In the genomic region with DNA sequence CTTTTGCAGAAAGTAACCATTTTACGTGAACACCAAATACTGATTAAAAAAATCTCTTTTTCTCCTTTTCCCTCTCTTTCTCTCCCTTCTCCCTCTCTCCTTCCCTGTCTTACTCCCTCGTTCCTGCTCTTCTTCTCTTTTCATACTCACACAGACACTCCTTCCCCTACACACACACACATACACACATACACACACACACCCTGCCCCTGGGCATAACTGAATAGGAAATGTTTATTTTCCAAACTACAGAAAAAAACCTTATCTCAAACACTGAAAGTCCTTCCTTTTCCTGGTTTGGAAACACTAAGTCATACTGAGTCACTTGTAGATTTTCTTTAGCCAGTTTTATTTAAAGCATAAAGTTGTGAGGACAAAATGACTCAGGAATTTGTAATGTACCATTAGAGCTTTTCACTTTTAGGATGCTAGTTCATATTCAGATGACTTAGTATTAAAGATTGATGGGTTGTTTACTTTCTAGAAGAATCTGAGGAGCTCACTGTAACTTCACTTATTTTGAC, we compare ENCODE assay signal across 9 cellular contexts.
DNase-seq lines count a peak whose midpoint lies in the region; ATAC-seq, FAIRE-seq and TF ChIP-seq lines count a peak whose summit lies in the region.
"Had no signal": no experiment of that assay in that cellular context is flagged by ENCODE, and none has a peak within 500 bp of the region (broad histone marks: within the 10 kb centered on the region; RNA-seq: fewer than 3 reads in every experiment).

No MANE protein-coding gene starts in this region.

- FAIRE-seq in pancreas (lab: Jason Lieb, UNC) = no peak
- FAIRE-seq: H1 had no signal

- no peaks in the 10 kb centered on the region for H3K27me3 ChIP-seq in esophagus squamous epithelium
- no peaks in the 10 kb centered on the region for H3K27me3 ChIP-seq in pancreas

- ATAC-seq in pancreas = peak; percentile 36 to 70 (median 62)
- no peak for ATAC-seq in GM19351 (IDR thresholded peaks at IDR 0.05; ENCODE audit: unreplicated experiment)

- H3K27ac ChIP-seq in esophagus squamous epithelium = peak overlapping the region; percentile 60 to 83 (median 81)
- peak overlapping the region in 2 of 4 donors; percentile 20 to 39 for H3K27ac ChIP-seq in pancreas

- intact Hi-C loops in esophagus squamous epithelium (cut with DNase I) (no loop called here), pancreas (cut with DNase I) (no loop called here), posterior cingulate gyrus (cut with DNase I) (no loop called here)

- peaks cover 0 to 88% (median 47%) of the 10 kb centered on the region in 3 donors for H3K4me1 ChIP-seq in esophagus squamous epithelium
- peaks cover 4 to 51% (median 34%) of the 10 kb centered on the region in 3 donors for H3K4me1 ChIP-seq in pancreas

- H3K36me3 ChIP-seq in esophagus squamous epithelium = peaks cover 0 to 7% (median 0%) of the 10 kb centered on the region in 3 donors
- no peaks in the 10 kb centered on the region for H3K36me3 ChIP-seq in pancreas

- TF ChIP-seq CTCF in esophagus squamous epithelium (IDR thresholded peaks at IDR 0.05) (no peak), pancreas (IDR thresholded peaks at IDR 0.05) (no peak)

- peak overlapping the region in 1 of 4 donors; percentile 1 for H3K4me3 ChIP-seq in esophagus squamous epithelium
- H3K4me3 ChIP-seq in pancreas = no peak overlapping the region

- no peaks in the 10 kb centered on the region for H3K9me3 ChIP-seq in esophagus squamous epithelium
- H3K9me3 ChIP-seq in pancreas = peaks cover 0 to 3% (median 0%) of the 10 kb centered on the region in 4 donors

- DNase-seq in EH (ENCODE audit: low read depth) (peak; percentile 92), SW 1271 (lab: John Stamatoyannopoulos, UW) (peak; percentile 54 to 80), esophagus squamous epithelium (lab: John Stamatoyannopoulos, UW) (no peak), pancreas (no peak), posterior cingulate gyrus (no peak), NCI-H2196 treated with DMSO at 0.1 percent for 48 hours (lab: John Stamatoyannopoulos, UW; ENCODE audit: unreplicated experiment) (no peak)
- DNase-seq in stimulated activated CD8-positive, alpha-beta memory T cell treated with anti-CD3 and anti-CD28 coated beads, Interleukin-4, amount 100 ng/mL, for 48 hours = no peak

- no peak for TF ChIP-seq POLR2A in esophagus squamous epithelium (IDR thresholded peaks at IDR 0.05)

- WGBS in esophagus squamous epithelium, 2 donors = 32 to 33% methylated on average over 2 of the region's 2 CpGs
- WGBS in pancreas, 2 donors = 74 to 82% methylated on average over 2 of the region's 2 CpGs

Comparison
In these comparisons a context has a peak if more than half of its experiments do, and no peak if none do; other contexts are left out.
1. DNase-seq: peak in EH (single experiment) and SW 1271 (2 of 2); none in esophagus squamous epithelium (single experiment), pancreas (0 of 6), posterior cingulate gyrus (0 of 10), NCI-H2196 treated with DMSO at 0.1 percent for 48 hours (single experiment) and stimulated activated CD8-positive, alpha-beta memory T cell treated with anti-CD3 and anti-CD28 coated beads, Interleukin-4, amount 100 ng/mL, for 48 hours (single experiment).